ENCODE assay signal across 12 cellular contexts in genomic region chr2:127413782-127414743, GRCh38. TPM values are rescaled to one million over a fixed set of nuclear protein-coding genes. Genes with fewer than 3 reads are reported as not detected.
DNase-seq lines count a peak whose midpoint lies in the region; ATAC-seq and TF ChIP-seq lines count a peak whose summit lies in the region.
"Had no signal": no experiment of that assay in that cellular context is flagged by ENCODE, and none has a peak within 500 bp of the region (broad histone marks: within the 10 kb centered on the region; RNA-seq: fewer than 3 reads in every experiment).

No MANE protein-coding gene starts in this region.

- TF ChIP-seq CTCF in C4-2B (conservative IDR thresholded peaks at IDR 0.05), result no peak
- TF ChIP-seq CTCF in choroid plexus epithelial cell (conservative IDR thresholded peaks at IDR 0.05; ENCODE audit: low read depth, low read length), result no peak
- no peak for TF ChIP-seq CTCF in nephron (IDR thresholded peaks at IDR 0.05; ENCODE audit: unreplicated experiment in 3 of 3)

- H3K27ac Mint-ChIP-seq in nephron, result peak overlapping the region; percentile 43 to 70 (median 59)

- peak overlapping the region; percentile 19 to 41 (median 36) for H3K4me3 Mint-ChIP-seq in nephron

- H3K27me3 Mint-ChIP-seq in nephron (ENCODE audit: low read depth), result peaks cover 31% of the 10 kb centered on the region

- no peaks in the 10 kb centered on the region for H3K36me3 Mint-ChIP-seq in nephron (ENCODE audit: low read depth)

- ATAC-seq in HG02642 (IDR thresholded peaks at IDR 0.05; ENCODE audit: poor library complexity, unreplicated experiment) (no peak), HG02884 (IDR thresholded peaks at IDR 0.05; ENCODE audit: unreplicated experiment) (no peak), GM21786 (IDR thresholded peaks at IDR 0.05; ENCODE audit: unreplicated experiment) (no peak)

- H3K4me1 Mint-ChIP-seq in nephron, result peaks cover 67% of the 10 kb centered on the region

- peaks cover 4% of the 10 kb centered on the region for H3K9me3 Mint-ChIP-seq in nephron

- H3K4me3 ChIP-seq in choroid plexus epithelial cell (ENCODE audit: low read depth, low read length), result no peak overlapping the region
- H3K4me3 ChIP-seq: dorsolateral prefrontal cortex, suprapubic skin had no signal

- H3K27ac ChIP-seq in C4-2B, result peak overlapping the region; percentile 42
- H3K27ac ChIP-seq: suprapubic skin had no signal

- peak; percentile 81 for DNase-seq in LHCN-M2 (ENCODE audit: low read depth)
- peak; percentile 52 for DNase-seq in choroid plexus epithelial cell (ENCODE audit: low read depth)
- no peak for DNase-seq in DMS153 treated with DMSO at 0.1 percent for 48 hours (lab: John Stamatoyannopoulos, UW; ENCODE audit: unreplicated experiment)
- DNase-seq: activated T-cell treated with anti-CD3 and anti-CD28 coated beads, Interleukin-2, amount 50 U/mL, for 48 hours; NCI-H1048 had no signal

RNA-seq across cellular contexts. Expression of gene PROC, which starts 4.2 kb away (rescaled TPM):
- total RNA-seq in LHCN-M2 (2014; rRNA removed), result not detected in 2 replicates
- 0.13 TPM for polyA plus RNA-seq in LHCN-M2 (2012)

RNA-seq across cellular contexts. Expression of gene MAP3K2, which starts 26.3 kb away (rescaled TPM):
- total RNA-seq in LHCN-M2 (2014; rRNA removed), result 32.6 and 38.4 TPM in 2 replicates
- 7.3 TPM for polyA plus RNA-seq in LHCN-M2 (2012)
